Comparison of ENCODE assay signal across 9 cellular contexts in genomic region chr1:44947060-44947773, GRCh38. TPM values are rescaled to one million over a fixed set of nuclear protein-coding genes. Genes with fewer than 3 reads are reported as not detected.
DNase-seq lines count a peak whose midpoint lies in the region; ATAC-seq and TF ChIP-seq lines count a peak whose summit lies in the region.
"Had no signal": no experiment of that assay in that cellular context is flagged by ENCODE, and none has a peak within 500 bp of the region (broad histone marks: within the 10 kb centered on the region; RNA-seq: fewer than 3 reads in every experiment).

No MANE protein-coding gene starts in this region.

- peak overlapping the region; percentile 6 to 49 (median 46) for H3K27ac ChIP-seq in upper lobe of left lung
- H3K27ac ChIP-seq: A549 had no signal

- TF ChIP-seq POLR2A in upper lobe of left lung (IDR thresholded peaks at IDR 0.05): no peak

- ATAC-seq in left colon: peak; percentile 39
- ATAC-seq in upper lobe of left lung (ENCODE audit: low FRiP score in 2 of 2): peak in 1 of 2 donors; percentile 38
- no peak for ATAC-seq in HG03521 (IDR thresholded peaks at IDR 0.05; ENCODE audit: unreplicated experiment)
- ATAC-seq in HG03460 (IDR thresholded peaks at IDR 0.05; ENCODE audit: unreplicated experiment): no peak
- ATAC-seq: A549 had no signal

- TF ChIP-seq EP300 in upper lobe of left lung (IDR thresholded peaks at IDR 0.05): no peak

- H3K4me1 ChIP-seq in upper lobe of left lung: peaks cover 14 to 20% (median 17%) of the 10 kb centered on the region in 4 donors
- H3K4me1 ChIP-seq: A549 had no signal

- no peaks in the 10 kb centered on the region for H3K9me3 ChIP-seq in upper lobe of left lung
- H3K9me3 ChIP-seq: A549 had no signal

- no peak for TF ChIP-seq CTCF in upper lobe of left lung (IDR thresholded peaks at IDR 0.05)

- no peaks in the 10 kb centered on the region for H3K36me3 ChIP-seq in upper lobe of left lung

- no peak overlapping the region for H3K4me3 ChIP-seq in upper lobe of left lung
- H3K4me3 ChIP-seq: A549 had no signal

- intact Hi-C loops in left colon (cut with DNase I, micrococcal nuclease): no loop called here

- H3K27me3 ChIP-seq in upper lobe of left lung: no peaks in the 10 kb centered on the region

- DNase-seq in NCI-H345 (lab: John Stamatoyannopoulos, UW): peak; percentile 1
- no peak for DNase-seq in NCI-H345 treated with DMSO at 0.1 percent for 48 hours (lab: John Stamatoyannopoulos, UW; ENCODE audit: unreplicated experiment)
- peak; percentile 25 for DNase-seq in amniotic stem cell (lab: John Stamatoyannopoulos, UW)
- no peak for DNase-seq in left colon
- no peak for DNase-seq in upper lobe of left lung
- DNase-seq in HuH-7.5 (ENCODE audit: low spot score): no peak

- 21 to 25% methylated on average over 4 of the region's 4 CpGs for WGBS in upper lobe of left lung, 2 donors

RNA-seq across cellular contexts. Expression of gene EIF2B3, which starts 39.2 kb away (rescaled TPM):
- total RNA-seq in left colon (10 to 100 TPM; 11.1 to 12.8 TPM), upper lobe of left lung (10 to 100 TPM; 16.8 to 23.5 (median 21.8) TPM)

Comparison
In these comparisons a context has a peak if more than half of its experiments do, and no peak if none do; other contexts are left out.
1. DNase-seq: peak in NCI-H345 (single experiment) and amniotic stem cell (single experiment); none in NCI-H345 treated with DMSO at 0.1 percent for 48 hours (single experiment), left colon (0 of 2), upper lobe of left lung (0 of 2) and HuH-7.5 (single experiment).